ENCODE assay signal across 27 cellular contexts in the genomic region with DNA sequence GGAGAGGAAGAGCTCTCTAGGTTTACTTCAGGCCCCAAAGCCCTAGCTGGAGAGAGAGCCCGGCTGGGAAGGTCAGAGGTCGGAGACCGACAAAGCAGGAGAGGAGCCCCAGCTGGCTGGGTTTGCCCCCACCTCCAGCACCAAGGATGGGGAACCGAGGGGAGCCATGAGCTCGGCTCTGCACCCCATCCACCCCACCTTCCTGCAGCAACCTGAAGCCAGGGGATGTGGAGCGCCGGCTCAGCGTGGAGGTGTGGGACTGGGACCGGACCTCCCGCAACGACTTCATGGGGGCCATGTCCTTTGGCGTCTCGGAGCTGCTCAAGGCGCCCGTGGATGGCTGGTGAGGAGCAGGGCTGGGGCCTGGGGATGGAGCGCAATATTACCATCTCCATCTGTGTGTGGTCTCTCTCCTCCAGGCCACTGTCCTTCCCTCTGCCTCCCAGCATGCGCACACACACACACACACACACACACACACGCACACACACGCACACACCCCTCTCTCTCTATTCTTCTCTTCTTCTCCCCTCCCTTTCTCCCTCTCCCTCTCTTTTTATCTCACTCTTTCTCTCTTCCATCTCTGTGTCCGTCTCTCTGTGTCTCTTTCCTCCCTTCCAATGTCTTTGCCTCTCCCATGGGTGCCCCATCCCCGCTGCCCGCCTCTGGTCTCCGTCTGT. TPM values are rescaled to one million over a fixed set of nuclear protein-coding genes. Genes with fewer than 3 reads are reported as not detected.
"Had no signal": no experiment of that assay in that cellular context is flagged by ENCODE, and none has a peak within 500 bp of the region (broad histone marks: within the 10 kb centered on the region; RNA-seq: fewer than 3 reads in every experiment).

No MANE protein-coding gene starts in this region.

- H3K9me3 ChIP-seq: colonic mucosa, lower lobe of right lung, psoas muscle, sigmoid colon, testis, tibial artery had no signal

- H3K27me3 ChIP-seq: colonic mucosa, testis had no signal

- DNase-seq: colonic mucosa; effector memory CD4-positive, alpha-beta T cell; erythroblast; esophagus squamous epithelium; head of caudate nucleus; left ventricle myocardium superior; lower lobe of right lung; naive thymus-derived CD8-positive, alpha-beta T cell; sigmoid colon; stimulated activated CD4-positive, alpha-beta T cell treated with anti-CD3 and anti-CD28 coated beads, Interleukin-2, amount 100 ng/mL, for 24 hours; stimulated activated CD4-positive, alpha-beta T cell treated with anti-CD3 and anti-CD28 coated beads, Interleukin-4, amount 100 ng/mL, for 24 hours; stimulated activated naive CD8-positive, alpha-beta T cell treated with anti-CD3 and anti-CD28 coated beads, Interleukin-15, Interleukin-2, amounts not matched to agents 100 U/mL and 50 U/mL, for 24 hours; testis; tibial artery had no signal

- H3K4me3 ChIP-seq: colonic mucosa, esophagus squamous epithelium, lower lobe of right lung, psoas muscle, sigmoid colon, testis, tibial artery had no signal

- H3K4me1 ChIP-seq: colonic mucosa, lower lobe of right lung, psoas muscle, testis had no signal

- H3K27ac Mint-ChIP-seq: dendritic cell treated with granulocyte-macrophage colony-stimulating factor and Interleukin-4, amounts not matched to agents 40 ng/mL and 50 ng/mL, for 4 days; nephron progenitor cell; stimulated activated effector memory CD8-positive, alpha-beta T cell treated with anti-CD3 and anti-CD28 coated beads, Interleukin-12 subunit alpha, Interleukin-12 subunit beta, amount 100 ng/mL, for 72 hours; type B pancreatic cell had no signal

- ATAC-seq: left ventricle myocardium superior; naive thymus-derived CD8-positive, alpha-beta T cell; psoas muscle; stimulated activated effector memory CD8-positive, alpha-beta T cell treated with anti-CD3 and anti-CD28 coated beads, Interleukin-12 subunit alpha, Interleukin-12 subunit beta, amount 100 ng/mL, for 72 hours had no signal

- H3K27ac ChIP-seq: colonic mucosa, esophagus squamous epithelium, lower lobe of right lung, psoas muscle, sigmoid colon, testis, tibial artery had no signal

- H3K4me3 Mint-ChIP-seq: dendritic cell treated with granulocyte-macrophage colony-stimulating factor and Interleukin-4, amounts not matched to agents 40 ng/mL and 50 ng/mL, for 4 days; stimulated activated effector memory CD8-positive, alpha-beta T cell treated with anti-CD3 and anti-CD28 coated beads, Interleukin-12 subunit alpha, Interleukin-12 subunit beta, amount 100 ng/mL, for 72 hours; type B pancreatic cell had no signal

- H3K36me3 ChIP-seq: colonic mucosa, esophagus squamous epithelium, lower lobe of right lung, sigmoid colon, tibial artery had no signal

- H3K9me3 Mint-ChIP-seq: dendritic cell treated with granulocyte-macrophage colony-stimulating factor and Interleukin-4, amounts not matched to agents 40 ng/mL and 50 ng/mL, for 4 days; naive thymus-derived CD8-positive, alpha-beta T cell; nephron progenitor cell; stimulated activated effector memory CD8-positive, alpha-beta T cell treated with anti-CD3 and anti-CD28 coated beads, Interleukin-12 subunit alpha, Interleukin-12 subunit beta, amount 100 ng/mL, for 72 hours; type B pancreatic cell had no signal

- H3K36me3 Mint-ChIP-seq: type B pancreatic cell had no signal

RNA-seq across cellular contexts. Expression of gene PRKCG, which starts 10.4 kb away (rescaled TPM):
- total RNA-seq: esophagus squamous epithelium; left ventricle myocardium superior; lower lobe of right lung; mesenteric fat pad; myocyte; naive thymus-derived CD8-positive, alpha-beta T cell; psoas muscle; right cardiac atrium; sigmoid colon; skeletal muscle tissue had no signal
- polyA plus RNA-seq: keratinocyte; naive thymus-derived CD8-positive, alpha-beta T cell had no signal

RNA-seq across cellular contexts. Expression of gene CACNG7, which starts 16.6 kb away (rescaled TPM):
- total RNA-seq: chondrocyte; esophagus squamous epithelium; left ventricle myocardium superior; lower lobe of right lung; mesenteric fat pad; myocyte; naive thymus-derived CD8-positive, alpha-beta T cell; osteocyte; psoas muscle; renal cortical epithelial cell; right cardiac atrium; sigmoid colon; skeletal muscle tissue had no signal
- polyA plus RNA-seq: keratinocyte; naive thymus-derived CD8-positive, alpha-beta T cell had no signal
